ENCODE assay signal across 2 cellular contexts in genomic region chrX:41684138-41684537, GRCh38.
TF ChIP-seq lines count a peak whose summit lies in the region.

No MANE protein-coding gene starts in this region.

TF ChIP-seq in SK-N-SH treated with all-trans-retinoic acid at 6 μM for 48 hours, 23 proteins besides CTCF, POLR2A, EP300 and RAD21 (continued from another document):
- peak; percentile 62; the same call in 1 of the 2 replicates for TF ChIP-seq TSHZ2 (CRISPR knock-in tag; IDR thresholded peaks at IDR 0.05)

TF ChIP-seq in SK-N-SH, 30 proteins besides CTCF, POLR2A, EP300 and RAD21 (continued from another document):
- TF ChIP-seq REST (IDR thresholded peaks at IDR 0.05; ENCODE audit: low read depth, low read length) (no peak), ELF1 (IDR thresholded peaks at IDR 0.05) (no peak), FOSL2 (IDR thresholded peaks at IDR 0.05; ENCODE audit: borderline replicate concordance, low read depth) (no peak), RXRA (IDR thresholded peaks at IDR 0.05; ENCODE audit: borderline replicate concordance, low read depth) (no peak), FOXM1 (IDR thresholded peaks at IDR 0.05; ENCODE audit: low read depth) (no peak), NFIC (IDR thresholded peaks at IDR 0.05; ENCODE audit: borderline replicate concordance) (no peak)
